In the genomic region with DNA sequence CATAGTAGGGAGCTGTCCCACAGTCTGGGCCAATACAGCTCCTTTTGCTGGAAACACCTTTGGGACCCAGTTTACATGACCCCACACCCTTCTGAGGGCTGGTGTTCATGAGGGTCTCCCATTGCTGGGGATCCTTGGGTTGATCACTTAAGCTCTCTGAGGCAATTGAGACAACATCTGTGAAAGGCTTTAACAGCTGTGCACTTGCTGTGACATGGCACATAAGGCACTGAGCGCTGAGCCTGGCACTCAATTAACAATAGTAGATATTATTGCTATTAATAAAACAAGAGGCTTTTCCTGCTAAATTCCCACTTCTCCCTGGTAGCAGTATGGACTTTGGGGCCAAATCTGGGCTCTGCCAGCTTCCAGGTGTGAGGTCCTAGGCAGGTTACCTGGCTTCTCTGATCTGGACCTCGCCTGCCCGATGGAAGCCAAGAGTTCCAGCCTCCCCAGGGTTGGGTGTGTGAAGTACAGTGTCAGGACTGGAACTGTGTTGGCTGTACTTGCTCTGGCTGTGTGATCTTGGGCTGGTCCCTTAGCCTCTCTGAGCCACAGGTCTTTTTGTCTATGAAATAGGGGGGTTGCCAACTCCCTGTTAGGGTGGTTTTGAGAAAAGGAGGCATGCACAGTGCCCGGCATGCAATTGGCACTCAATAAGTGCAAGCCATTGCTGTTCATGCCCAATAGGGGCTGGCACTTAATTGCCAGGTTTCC, we compare ENCODE assay signal across 8 cellular contexts. TPM values are rescaled to one million over a fixed set of nuclear protein-coding genes. Genes with fewer than 3 reads are reported as not detected.
DNase-seq lines count a peak whose midpoint lies in the region; ATAC-seq, FAIRE-seq and TF ChIP-seq lines count a peak whose summit lies in the region.

No MANE protein-coding gene starts in this region.

- POLR2A ChIA-PET in Panc1 (lab: Charles Lee) = no interaction called here
- POLR2A ChIA-PET in endothelial cell of umbilical vein (lab: Charles Lee) = interaction anchor here (1.0 to 1.6 kb wide), 2 partner anchors 12 to 43 kb away, joined by 3 read pairs; no protein-coding TSS in a partner anchor

- no peaks in the 10 kb centered on the region for H3K9me1 ChIP-seq in endothelial cell of umbilical vein (replicated peaks; ENCODE audit: control insufficient read depth, extremely low read depth, insufficient read depth, low read length)

- TF ChIP-seq EP300 in ovary (IDR thresholded peaks at IDR 0.05) = no peak

- H3K79me2 ChIP-seq in DOHH2 (ENCODE audit: control insufficient read depth, low read length) (peaks cover 78% of the 10 kb centered on the region), endothelial cell of umbilical vein (ENCODE audit: control insufficient read depth, insufficient read depth, low read length) (peaks cover 80% of the 10 kb centered on the region)

- peaks cover 40% of the 10 kb centered on the region for H4K20me1 ChIP-seq in DOHH2 (ENCODE audit: control insufficient read depth, insufficient read depth, low read depth, low read length)
- H4K20me1 ChIP-seq in endothelial cell of umbilical vein (replicated peaks; ENCODE audit: control insufficient read depth, extremely low read depth, insufficient read depth, low read length) = peaks cover 3% of the 10 kb centered on the region

- TF ChIP-seq POLR2A in endothelial cell of umbilical vein (IDR thresholded peaks at IDR 0.05; ENCODE audit: low read depth, low read length) (no peak), ovary (IDR thresholded peaks at IDR 0.05) (no peak)

- intact Hi-C loops in Panc1 (cut with micrococcal nuclease; ENCODE audit: unreplicated experiment) = no loop called here
- intact Hi-C loops in endothelial cell of umbilical vein (cut with micrococcal nuclease) = loop anchor here (1.0 to 5.0 kb wide), 3 partner anchors 25 to 188 kb away; a partner anchor contains a TSS
- intact Hi-C loops in psoas muscle (cut with DNase I) = no loop called here
- intact Hi-C loops in ovary (cut with DNase I) = loop anchor here in 3 of 4 donors (5.0 kb wide), 2 partner anchors 38 to 43 kb away; no protein-coding TSS in a partner anchor

- H3K27me3 ChIP-seq in DOHH2 (ENCODE audit: control insufficient read depth, low read length) (no peaks in the 10 kb centered on the region), Panc1 (ENCODE audit: control insufficient read depth, insufficient read depth, low read length) (no peaks in the 10 kb centered on the region), endothelial cell of umbilical vein (ENCODE audit: control insufficient read depth in 2 of 2, insufficient read depth in 2 of 2, low read length in 2 of 2) (no peaks in the 10 kb centered on the region), psoas muscle (ENCODE audit: insufficient read depth in 3 of 3, low read length in 2 of 3) (no peaks in the 10 kb centered on the region), ovary (no peaks in the 10 kb centered on the region)

- TF ChIP-seq CTCF in DOHH2 (IDR thresholded peaks at IDR 0.05; ENCODE audit: low read depth, low read length, poor library complexity, severe bottlenecking) (no peak), Panc1 (IDR thresholded peaks at IDR 0.05) (no peak), endothelial cell of umbilical vein (IDR thresholded peaks at IDR 0.05; ENCODE audit: extremely low read depth in 1 of 2, insufficient read depth in 1 of 2, low read depth in 1 of 2, low read length in 2 of 2) (no peak), psoas muscle (IDR thresholded peaks at IDR 0.05) (no peak), ovary (IDR thresholded peaks at IDR 0.05) (no peak)

- H3K4me2 ChIP-seq in DOHH2 (ENCODE audit: low read length) = peak overlapping the region; percentile 97
- peak overlapping the region; percentile 96 for H3K4me2 ChIP-seq in endothelial cell of umbilical vein (ENCODE audit: insufficient read depth, low read length)

- no peaks in the 10 kb centered on the region for H3K9me2 ChIP-seq in DOHH2 (replicated peaks; ENCODE audit: control insufficient read depth, low read length)

- H3K4me3 ChIP-seq in DOHH2 (ENCODE audit: low read length) = peak overlapping the region; percentile 33
- peak overlapping the region; percentile 89 to 90 for H3K4me3 ChIP-seq in Panc1 (ENCODE audit: low read depth in 2 of 2, low read length in 2 of 2)
- peak overlapping the region; percentile 83 to 94 (median 91) for H3K4me3 ChIP-seq in endothelial cell of umbilical vein (replicated peaks in 1 of 3; ENCODE audit: insufficient read depth in 1 of 3, low read depth in 1 of 3, low read length in 3 of 3)
- H3K4me3 ChIP-seq in psoas muscle = peak overlapping the region; percentile 46
- H3K4me3 ChIP-seq in ovary = no peak overlapping the region

- H3K36me3 ChIP-seq in DOHH2 (ENCODE audit: control insufficient read depth, low read length) (peaks cover 11% of the 10 kb centered on the region; the same call in 1 of the 2 replicates), Panc1 (ENCODE audit: control insufficient read depth, insufficient read depth, low read length) (no peaks in the 10 kb centered on the region; the same call in 1 of the 2 replicates), endothelial cell of umbilical vein (ENCODE audit: control insufficient read depth in 2 of 2, extremely low read depth in 1 of 2, insufficient read depth in 2 of 2, low read length in 2 of 2) (no peaks in the 10 kb centered on the region), psoas muscle (ENCODE audit: insufficient read depth in 1 of 2, low read depth in 1 of 2) (no peaks in the 10 kb centered on the region), ovary (no peaks in the 10 kb centered on the region)

- dilution Hi-C loops in endothelial cell of umbilical vein (cut with MboI; ENCODE audit: extremely low pct_ligation_motif_present, low sequenced_read_pairs) = no loop called here

- peaks cover 7% of the 10 kb centered on the region; the same call in 1 of the 2 replicates for H3F3A ChIP-seq in DOHH2 (ENCODE audit: control insufficient read depth, insufficient read depth)

- in situ Hi-C loops in Panc1 (cut with HindIII; ENCODE audit: low pct_unique_long_range_greater_than_20kb, low sequenced_read_pairs) = no loop called here

- H3K9me3 ChIP-seq in DOHH2 (ENCODE audit: control insufficient read depth, insufficient read depth, low read length) (no peaks in the 10 kb centered on the region), Panc1 (ENCODE audit: control insufficient read depth, insufficient read depth, low read depth, low read length) (no peaks in the 10 kb centered on the region), endothelial cell of umbilical vein (replicated peaks; ENCODE audit: control insufficient read depth, insufficient read depth, low read length) (no peaks in the 10 kb centered on the region), psoas muscle (no peaks in the 10 kb centered on the region), ovary (no peaks in the 10 kb centered on the region)

- BruUV-seq in Panc1 (replicated peaks; lab: Mats Ljungman, UMichigan) = no TSS peak
- BruUV-seq in endothelial cell of umbilical vein (replicated peaks; lab: Mats Ljungman, UMichigan) = TSS peak; percentile 50

- FAIRE-seq in endothelial cell of umbilical vein (lab: Jason Lieb, UNC) = peak; percentile 52

- no peak overlapping the region for H3K27ac ChIP-seq in DOHH2 (ENCODE audit: low read depth, low read length)
- H3K27ac ChIP-seq in Panc1 (ENCODE audit: low read length) = peak overlapping the region; percentile 95
- H3K27ac ChIP-seq in endothelial cell of umbilical vein (ENCODE audit: insufficient read depth, low read depth, low read length) = peak overlapping the region; percentile 87
- peak overlapping the region; percentile 74 for H3K27ac ChIP-seq in psoas muscle
- no peak overlapping the region for H3K27ac ChIP-seq in ovary

- H3K9ac ChIP-seq in endothelial cell of umbilical vein (replicated peaks; ENCODE audit: extremely low read depth, insufficient read depth, low read length) = peak overlapping the region; percentile 95

- CTCF ChIA-PET in Panc1 (lab: Charles Lee) (interaction anchor here (0.6 kb wide), 1 partner anchor 94 kb away, joined by 3 read pairs; no protein-coding TSS in a partner anchor), endothelial cell of umbilical vein (lab: Charles Lee) (interaction anchor here (0.7 to 7.7 kb wide), 8 partner anchors 10 to 45 kb away, joined by 3 to 101 read pairs (median 4); no protein-coding TSS in a partner anchor)

- WGBS in psoas muscle, 3 donors = 74 to 78% (median 75%) methylated on average over 4 of the region's 4 CpGs
- WGBS in ovary, 3 donors = 85 to 92% (median 92%) methylated on average over 4 of the region's 4 CpGs

- no peak overlapping the region for H2AFZ ChIP-seq in endothelial cell of umbilical vein (ENCODE audit: low read depth, low read length)

- ATAC-seq in Panc1 (no peak), psoas muscle (no peak)

- H3K4me1 ChIP-seq in DOHH2 (ENCODE audit: control insufficient read depth, low read length) (peaks cover 72% of the 10 kb centered on the region), Panc1 (ENCODE audit: control insufficient read depth, insufficient read depth, low read length) (peaks cover 73% of the 10 kb centered on the region), endothelial cell of umbilical vein (ENCODE audit: control insufficient read depth, extremely low read depth, insufficient read depth, low read length) (peaks cover 77% of the 10 kb centered on the region), psoas muscle (peaks cover 53% of the 10 kb centered on the region), ovary (ENCODE audit: insufficient read depth) (peaks cover 14% of the 10 kb centered on the region)

- DNase-seq in Panc1 (ENCODE audit: low read depth, low spot score) (no peak), endothelial cell of umbilical vein (ENCODE audit: low read depth, low spot score) (peak; percentile 34), psoas muscle (no peak), ovary (no peak), NCI-H345 treated with DMSO at 0.1 percent for 48 hours (lab: John Stamatoyannopoulos, UW; ENCODE audit: unreplicated experiment) (no peak), NCI-H69 (lab: John Stamatoyannopoulos, UW) (no peak)
- no peak for DNase-seq in effector CD8-positive, alpha-beta T cell (lab: John Stamatoyannopoulos, UW)

RNA-seq across cellular contexts. Expression of a gene that starts 3.1 kb away (rescaled TPM):
- total RNA-seq in Panc1 (2021; ENCODE audit: unreplicated experiment) (39.6 TPM), endothelial cell of umbilical vein (97.9 and 111 TPM in 2 replicates), psoas muscle (10 to 100 TPM; 10.5 to 25.0 (median 13.2) TPM), ovary (10 to 100 TPM in 5 of 7 donors, 1 to 10 TPM in 2; 8.6 to 24.0 (median 14.3) TPM)
- polyA plus RNA-seq in Panc1 (2012; ENCODE audit: insufficient read length) = 25.5 TPM
- polyA plus RNA-seq in endothelial cell of umbilical vein (63.1 and 69.7 TPM in 2 replicates), psoas muscle (10 to 100 TPM in 1 of 3 donors, 1 to 10 TPM in 2; 4.4 to 22.0 (median 6.4) TPM), ovary (10 to 100 TPM in 1 of 2 donors, 1 to 10 TPM in 1; 7.2 to 22.0 TPM)
- polyA plus RNA-seq in endothelial cell of umbilical vein (2011; cell fraction: cytosol; rRNA removed) = 74.6 and 75.9 TPM in 2 replicates
- polyA plus RNA-seq in endothelial cell of umbilical vein (2011; cell fraction: nucleus; rRNA removed) = 53.9 and 63.7 TPM in 2 replicates
- 51.2 and 67.6 TPM in 2 replicates for polyA plus RNA-seq in endothelial cell of umbilical vein (2012)
- 59.8 and 60.1 TPM in 2 replicates for polyA minus RNA-seq in endothelial cell of umbilical vein
- 3.2 TPM for polyA minus RNA-seq in endothelial cell of umbilical vein (2011; cell fraction: cytosol; rRNA and poly(A)+ RNA removed)
- 27.6 and 29.2 TPM in 2 replicates for polyA minus RNA-seq in endothelial cell of umbilical vein (2011; cell fraction: nucleus; rRNA and poly(A)+ RNA removed)

RNA-seq across cellular contexts. Expression of a gene that starts 39.9 kb away (rescaled TPM):
- total RNA-seq in Panc1 (2021; ENCODE audit: unreplicated experiment) (16.3 TPM), endothelial cell of umbilical vein (12.9 and 20.0 TPM in 2 replicates), psoas muscle (1 to 10 TPM; 5.3 to 7.0 (median 6.1) TPM), ovary (10 to 100 TPM in 5 of 7 donors, 1 to 10 TPM in 2; 7.6 to 26.5 (median 19.2) TPM)
- polyA plus RNA-seq in Panc1 (2012; ENCODE audit: insufficient read length) = 15.3 TPM
- polyA plus RNA-seq in endothelial cell of umbilical vein (10.6 and 12.8 TPM in 2 replicates), psoas muscle (10 to 100 TPM in 1 of 3 donors, 1 to 10 TPM in 2; 7.6 to 19.9 (median 8.2) TPM), ovary (10 to 100 TPM in 1 of 2 donors, 1 to 10 TPM in 1; 1.8 to 18.6 TPM)
- polyA plus RNA-seq in endothelial cell of umbilical vein (2011; cell fraction: cytosol; rRNA removed) = 7.5 and 11.3 TPM in 2 replicates
- 10.4 and 13.9 TPM in 2 replicates for polyA plus RNA-seq in endothelial cell of umbilical vein (2011; cell fraction: nucleus; rRNA removed)
- polyA plus RNA-seq in endothelial cell of umbilical vein (2012) = 12.6 and 16.8 TPM in 2 replicates
- polyA minus RNA-seq in endothelial cell of umbilical vein = 4.4 and 6.7 TPM in 2 replicates
- 1.8 TPM for polyA minus RNA-seq in endothelial cell of umbilical vein (2011; cell fraction: cytosol; rRNA and poly(A)+ RNA removed)
- 2.5 and 6.5 TPM in 2 replicates for polyA minus RNA-seq in endothelial cell of umbilical vein (2011; cell fraction: nucleus; rRNA and poly(A)+ RNA removed)

Comparison
In these comparisons a context has a peak if more than half of its experiments do, and no peak if none do; other contexts are left out.
1. H3K27ac ChIP-seq: peak in Panc1 (single experiment), endothelial cell of umbilical vein (single experiment) and psoas muscle (single experiment); none in DOHH2 (single experiment) and ovary (0 of 2).
2. intact Hi-C loops: an anchor here in endothelial cell of umbilical vein (1.0 to 5.0 kb wide) and ovary (5.0 kb wide); none called in Panc1 and psoas muscle.